8 cellular contexts compared by ENCODE assay signal in the genomic region with DNA sequence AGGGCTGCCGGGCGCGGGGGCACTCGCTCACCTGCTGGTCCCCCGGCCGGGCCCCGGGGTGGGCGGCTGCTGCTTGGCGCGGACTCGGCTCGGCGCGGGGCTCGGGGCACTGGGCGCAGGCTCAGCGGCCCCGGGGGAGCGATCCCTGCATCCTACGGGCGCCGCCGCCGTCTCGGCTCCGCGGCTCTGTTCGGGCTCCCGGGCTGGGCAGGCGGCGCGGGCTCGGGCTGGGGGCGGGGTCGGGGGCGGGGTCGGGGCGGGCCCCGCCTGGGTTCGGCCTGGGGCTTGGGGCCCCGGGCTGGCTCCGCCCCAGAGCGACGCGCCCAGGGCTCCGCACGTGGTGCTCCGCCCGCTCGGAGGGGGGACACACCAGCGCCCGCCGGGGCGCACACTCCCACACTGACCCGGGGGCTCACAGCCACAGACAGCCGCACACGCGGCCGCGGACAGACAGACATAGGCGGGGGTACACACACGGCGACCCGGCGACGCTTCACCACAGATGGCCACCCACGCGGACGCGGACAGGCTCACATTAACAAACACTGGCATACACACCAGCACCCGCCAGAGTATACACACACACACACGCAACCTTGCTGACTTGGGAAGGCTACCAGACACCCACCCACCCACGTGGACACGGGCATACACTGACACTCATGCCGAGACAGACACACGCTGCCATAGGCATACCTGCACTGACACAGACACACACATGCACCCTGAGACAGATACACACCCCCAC. TPM values are rescaled to one million over a fixed set of nuclear protein-coding genes. Genes with fewer than 3 reads are reported as not detected.
DNase-seq lines count a peak whose midpoint lies in the region; ATAC-seq and TF ChIP-seq lines count a peak whose summit lies in the region.

A gene (minus strand): TSS at position 188 of the 748 bp plus-strand sequence. CDS start 16,380 bp downstream, outside the sequence.

- peak within 1 kb of the TSS; percentile 77 for H3K9ac ChIP-seq in ES-I3 (ENCODE audit: low read depth, low read length)
- peak within 1 kb of the TSS; percentile 56; the same call in 1 of the 2 replicates for H3K9ac ChIP-seq in iPS-20b (ENCODE audit: low read depth, low read length)

- 0 to 3% (median 2%) methylated on average over 8 to 76 of the region's 76 CpGs for WGBS in spleen, 5 donors

- H3K9me3 ChIP-seq in ES-I3 (ENCODE audit: control insufficient read depth, insufficient read depth, low read length) (no peaks in the 10 kb centered on the region), ascending aorta (no peaks in the 10 kb centered on the region), iPS-20b (ENCODE audit: insufficient read depth, low read depth, low read length) (no peaks in the 10 kb centered on the region), spleen (no peaks in the 10 kb centered on the region)

- H3K4me1 ChIP-seq in ES-I3 (ENCODE audit: insufficient read depth, low read length) (peaks cover 4% of the 10 kb centered on the region; the same call in 1 of the 2 replicates), ascending aorta (peaks cover 0 to 9% of the 10 kb centered on the region in 2 donors), iPS-20b (ENCODE audit: insufficient read depth, low read length) (no peaks in the 10 kb centered on the region), spleen (peaks cover 0 to 30% (median 23%) of the 10 kb centered on the region in 6 donors)

- H3K4me3 ChIP-seq in ascending aorta = peak within 1 kb of the TSS; percentile 71 to 85
- peak within 1 kb of the TSS; percentile 76 for H3K4me3 ChIP-seq in iPS-20b (ENCODE audit: low read length)
- peak within 1 kb of the TSS; percentile 28 to 72 (median 40) for H3K4me3 ChIP-seq in spleen

- DNase-seq in SKM-1 treated with dmso at 0.1 percent for 144 hours (lab: John Stamatoyannopoulos, UW; ENCODE audit: unreplicated experiment) = peak; percentile 48
- peak in 1 of 2 donors; percentile 60 for DNase-seq in ascending aorta (ENCODE audit: low spot score in 2 of 2)
- DNase-seq in spleen = peak; percentile 80
- DNase-seq in foreskin melanocyte = no peak
- no peak for DNase-seq in inferior parietal cortex (ENCODE audit: extremely low spot score)

- H3K27ac ChIP-seq in ascending aorta = no peak within 1 kb of the TSS
- H3K27ac ChIP-seq in iPS-20b (ENCODE audit: low read length) = no peak within 1 kb of the TSS
- peak within 1 kb of the TSS in 1 of 8 donors; percentile 49 for H3K27ac ChIP-seq in spleen

- H3K27me3 ChIP-seq in ascending aorta (no peaks in the 10 kb centered on the region), iPS-20b (ENCODE audit: insufficient read depth, low read length) (peaks cover 87% of the 10 kb centered on the region), spleen (replicated peaks in 1 of 7) (peaks cover 4 to 95% (median 41%) of the 10 kb centered on the region in 7 donors)

- ATAC-seq in HG02870 (IDR thresholded peaks at IDR 0.05; ENCODE audit: unreplicated experiment) = peak; percentile 58

- no peak for TF ChIP-seq CTCF in ascending aorta (IDR thresholded peaks at IDR 0.05)
- no peak for TF ChIP-seq CTCF in spleen (IDR thresholded peaks at IDR 0.05 in 8 of 11, conservative IDR thresholded peaks at IDR 0.05 in 3 of 11)

- intact Hi-C loops in ascending aorta (cut with DNase I) = loop anchor here (2.0 to 5.0 kb wide), 2 partner anchors 127 to 193 kb away; no protein-coding TSS in a partner anchor
- intact Hi-C loops in spleen (cut with DNase I; ENCODE audit: low total_unique reads) = loop anchor here (5.0 kb wide), 1 partner anchor 127 kb away; no protein-coding TSS in a partner anchor

- H3K36me3 ChIP-seq in ES-I3 (ENCODE audit: insufficient read depth, low read length) (no peaks in the 10 kb centered on the region), ascending aorta (no peaks in the 10 kb centered on the region), iPS-20b (ENCODE audit: insufficient read depth, low read depth, low read length) (no peaks in the 10 kb centered on the region), spleen (no peaks in the 10 kb centered on the region)

- TF ChIP-seq POLR2A in spleen (IDR thresholded peaks at IDR 0.05) = no peak

RNA-seq across cellular contexts. Expression of the gene that starts here (rescaled TPM):
- 2.7 TPM for total RNA-seq in ascending aorta
- total RNA-seq in spleen = 1 to 10 TPM in 1 of 7 donors, under 1 TPM in 3, not detected in 3; 0.17 to 1.2 (median 0.48) TPM
- under 1 TPM; 0.02 to 0.06 (median 0.02) TPM for polyA plus RNA-seq in spleen

Comparison
In these comparisons a context has a peak if more than half of its experiments do, and no peak if none do; other contexts are left out.
1. DNase-seq: peak in SKM-1 treated with dmso at 0.1 percent for 144 hours (single experiment) and spleen (single experiment); none in foreskin melanocyte (single experiment) and inferior parietal cortex (single experiment).
2. Peak in every context shown above with its lines, with median percentiles within 50 percentile points of each other: H3K4me3 ChIP-seq.